Comparison of ENCODE assay signal across 9 cellular contexts in genomic region chr1:203076031-203076511, GRCh38. TPM values are rescaled to one million over a fixed set of nuclear protein-coding genes. Genes with fewer than 3 reads are reported as not detected.
DNase-seq lines count a peak whose midpoint lies in the region; ATAC-seq, FAIRE-seq and TF ChIP-seq lines count a peak whose summit lies in the region.
"Had no signal": no experiment of that assay in that cellular context is flagged by ENCODE, and none has a peak within 500 bp of the region (broad histone marks: within the 10 kb centered on the region; RNA-seq: fewer than 3 reads in every experiment).

No MANE protein-coding gene starts in this region.

- no peak for FAIRE-seq in GM19239 (lab: Jason Lieb, UNC)

- no peak for DNase-seq in activated naive CD4-positive, alpha-beta T cell treated with anti-CD3 and anti-CD28 coated beads, Interleukin-2, amount 50 U/mL, for 72 hours (ENCODE audit: low spot score in 2 of 2)
- DNase-seq in sciatic nerve (ENCODE audit: low spot score) (no peak), Calu3 (no peak), activated gamma-delta T cell (lab: John Stamatoyannopoulos, UW) (no peak), GM19239 (ENCODE audit: insufficient read length, low spot score) (no peak)

- no peaks in the 10 kb centered on the region for H3K4me1 Mint-ChIP-seq in Calu3 (ENCODE audit: low read depth, unreplicated experiment)

- no peak overlapping the region for H3K27ac ChIP-seq in HUES64 (ENCODE audit: low read depth, low read length)

- H3K27me3 Mint-ChIP-seq in Calu3 (ENCODE audit: unreplicated experiment) = peaks cover 96% of the 10 kb centered on the region

- ATAC-seq in activated naive CD4-positive, alpha-beta T cell treated with anti-CD3 and anti-CD28 coated beads, Interleukin-2, amount 50 U/mL, for 72 hours = peak; percentile 13 to 23
- ATAC-seq in sciatic nerve (peak; percentile 20), HG03039 (IDR thresholded peaks at IDR 0.05; ENCODE audit: unreplicated experiment) (no peak)
- ATAC-seq: HCT116 had no signal

- H3K9me3 Mint-ChIP-seq in activated naive CD4-positive, alpha-beta T cell treated with anti-CD3 and anti-CD28 coated beads, Interleukin-2, amount 50 U/mL, for 72 hours = no peaks in the 10 kb centered on the region
- no peaks in the 10 kb centered on the region for H3K9me3 Mint-ChIP-seq in Calu3 (ENCODE audit: low read depth, unreplicated experiment)

- 0 out of 2 replicates have a peak overlapping the region, but pooled peaks have one; percentile 38 for H3K9ac ChIP-seq in HUES64 (ENCODE audit: low read depth, low read length)
- H3K9ac ChIP-seq in iPS-15b (ENCODE audit: low read depth, low read length) = no peak overlapping the region

- H3K4me1 ChIP-seq in HUES64 (ENCODE audit: insufficient read depth, low read length) (peaks cover 1% of the 10 kb centered on the region; the same call in 1 of the 2 replicates), iPS-15b (ENCODE audit: control insufficient read depth, insufficient read depth, low read length) (peaks cover 1% of the 10 kb centered on the region)

- H3K4me3 ChIP-seq in HUES64 (ENCODE audit: low read length) (peak overlapping the region; percentile 42), iPS-15b (ENCODE audit: low read depth, low read length) (peak overlapping the region; percentile 56)

- TF ChIP-seq CTCF in Calu3 (IDR thresholded peaks at IDR 0.05; ENCODE audit: unreplicated experiment) = no peak

- no peaks in the 10 kb centered on the region; the same call in 1 of the 2 replicates for H3K36me3 ChIP-seq in HUES64 (ENCODE audit: insufficient read depth, low read length)
- no peaks in the 10 kb centered on the region for H3K36me3 ChIP-seq in iPS-15b (ENCODE audit: control insufficient read depth, insufficient read depth, low read length)

- BruUV-seq in Calu3 (replicated peaks; lab: Mats Ljungman, UMichigan) = no TSS peak

- 61% methylated on average over 29 of the region's 30 CpGs for WGBS in HUES64

- peaks cover 6 to 24% of the 10 kb centered on the region in 2 donors for H3K36me3 Mint-ChIP-seq in activated naive CD4-positive, alpha-beta T cell treated with anti-CD3 and anti-CD28 coated beads, Interleukin-2, amount 50 U/mL, for 72 hours
- no peaks in the 10 kb centered on the region for H3K36me3 Mint-ChIP-seq in Calu3 (ENCODE audit: insufficient read depth, unreplicated experiment)

- no peak overlapping the region for H3K4me3 Mint-ChIP-seq in Calu3 (ENCODE audit: low read depth, unreplicated experiment)

- H3K9me3 ChIP-seq in HUES64 (ENCODE audit: insufficient read depth, low read depth, low read length) = no peaks in the 10 kb centered on the region
- H3K9me3 ChIP-seq in iPS-15b (ENCODE audit: control insufficient read depth, insufficient read depth, low read length) = no peaks in the 10 kb centered on the region

- H3K27me3 ChIP-seq in HUES64 (ENCODE audit: insufficient read depth, low read length) = peaks cover 38% of the 10 kb centered on the region
- peaks cover 62% of the 10 kb centered on the region for H3K27me3 ChIP-seq in iPS-15b (ENCODE audit: control insufficient read depth, insufficient read depth, low read length)

- H3K27ac Mint-ChIP-seq in activated naive CD4-positive, alpha-beta T cell treated with anti-CD3 and anti-CD28 coated beads, Interleukin-2, amount 50 U/mL, for 72 hours = peak overlapping the region in 1 of 2 donors; percentile 63
- no peak overlapping the region for H3K27ac Mint-ChIP-seq in Calu3 (ENCODE audit: unreplicated experiment)

- intact Hi-C loops in sciatic nerve (cut with DNase I) = no loop called here
- intact Hi-C loops in Calu3 (cut with micrococcal nuclease; ENCODE audit: unreplicated experiment) = no loop called here

- CTCF ChIA-PET in Calu3 (lab: Charles Lee) = no interaction called here

RNA-seq across cellular contexts. Expression of gene MYOG, which starts 9.7 kb away (rescaled TPM):
- polyA plus RNA-seq in HUES64 (2013, experiment 1 of 2) = not detected
- polyA plus RNA-seq in HUES64 (2013, experiment 2 of 2) = not detected
- total RNA-seq in activated naive CD4-positive, alpha-beta T cell treated with anti-CD3 and anti-CD28 coated beads, Interleukin-2, amount 50 U/mL, for 72 hours = not detected
- total RNA-seq in sciatic nerve (not detected), Calu3 (2022) (not detected in 2 replicates)

RNA-seq across cellular contexts. Expression of gene PPFIA4, which starts 49.8 kb away (rescaled TPM):
- polyA plus RNA-seq in HUES64 (2013, experiment 1 of 2) = 2.9 TPM
- polyA plus RNA-seq in HUES64 (2013, experiment 2 of 2) = 6.5 TPM
- total RNA-seq in activated naive CD4-positive, alpha-beta T cell treated with anti-CD3 and anti-CD28 coated beads, Interleukin-2, amount 50 U/mL, for 72 hours = 100 to 1,000 TPM in 1 of 2 donors, 1 to 10 TPM in 1; 1.9 to 112 TPM
- total RNA-seq in sciatic nerve = 3.1 TPM
- 0.12 and 0.83 TPM in 2 replicates for total RNA-seq in Calu3 (2022)

RNA-seq across cellular contexts. Expression of gene ADORA1, which starts 51.5 kb away (rescaled TPM):
- polyA plus RNA-seq in HUES64 (2013, experiment 1 of 2) = 2.7 TPM
- 3.2 TPM for polyA plus RNA-seq in HUES64 (2013, experiment 2 of 2)
- not detected for total RNA-seq in activated naive CD4-positive, alpha-beta T cell treated with anti-CD3 and anti-CD28 coated beads, Interleukin-2, amount 50 U/mL, for 72 hours
- 1.8 TPM for total RNA-seq in sciatic nerve
- 1.5 and 1.7 TPM in 2 replicates for total RNA-seq in Calu3 (2022)
